14 cellular contexts compared by ENCODE assay signal in genomic region chr6:18183736-18184135, GRCh38.
"Had no signal": no experiment of that assay in that cellular context is flagged by ENCODE, and none has a peak within 500 bp of the region (broad histone marks: within the 10 kb centered on the region; RNA-seq: fewer than 3 reads in every experiment).

No MANE protein-coding gene starts in this region.

- H3K27me3 ChIP-seq: dorsolateral prefrontal cortex, ovary, stomach, testis, upper lobe of right lung had no signal

- H3K4me3 ChIP-seq: dorsolateral prefrontal cortex, lower lobe of right lung, ovary, stomach, testis, upper lobe of right lung had no signal

- H3K36me3 ChIP-seq: ovary, upper lobe of right lung had no signal

- DNase-seq: activated CD4-positive, alpha-beta T cell treated with anti-CD3 and anti-CD28 coated beads, Interleukin-2, amount 50 U/mL, for 1 hour; activated naive CD4-positive, alpha-beta T cell; activated naive CD8-positive, alpha-beta T cell treated with anti-CD3 and anti-CD28 coated beads, Interleukin-2, amount 10 ng/mL, durations not matched to agents 7 days and 5 days; dorsolateral prefrontal cortex; head of caudate nucleus; lower lobe of right lung; midbrain; ovary; stimulated activated CD4-positive, alpha-beta T cell treated with anti-CD3 and anti-CD28 coated beads, Interleukin-1b, Interleukin-23, amount 100 ng/mL, for 48 hours; stomach; T-helper 9 cell; testis; upper lobe of right lung had no signal

- H3K9me3 ChIP-seq: lower lobe of right lung, ovary, stomach, testis, upper lobe of right lung had no signal

- ATAC-seq: activated CD4-positive, CD25-positive, alpha-beta regulatory T cell treated with anti-CD3 and anti-CD28 coated beads, Interleukin-2, amount 50 U/mL, for 24 hours; lower lobe of right lung; upper lobe of right lung had no signal

- H3K27ac ChIP-seq: dorsolateral prefrontal cortex, lower lobe of right lung, ovary, stomach, testis, upper lobe of right lung had no signal
